In genomic region chr18:45974088-45974536, GRCh38 we compare ENCODE assay signal across 8 cellular contexts. TPM values are rescaled to one million over a fixed set of nuclear protein-coding genes. Genes with fewer than 3 reads are reported as not detected.
DNase-seq lines count a peak whose midpoint lies in the region; ATAC-seq and TF ChIP-seq lines count a peak whose summit lies in the region.

No MANE protein-coding gene starts in this region.

- intact Hi-C loops in activated CD4-positive, alpha-beta T cell treated with anti-CD3 and anti-CD28 coated beads for 36 hours (cut with DNase I, micrococcal nuclease), result loop anchor here (1.0 to 5.0 kb wide), 14 partner anchors 23 to 353 kb away; partner anchors contain the start of gene PSTPIP2 (in 1 of the 2)
- intact Hi-C loops in lower leg skin (cut with DNase I; ENCODE audit: low total_unique reads), result no loop called here

- POLR2A ChIA-PET in CD8-positive, alpha-beta memory T cell (lab: Charles Lee), result interaction anchor here (0.6 to 0.9 kb wide), 2 partner anchors 100 to 287 kb away, joined by 3 to 7 read pairs; no protein-coding TSS in a partner anchor
- POLR2A ChIA-PET in activated CD4-positive, alpha-beta T cell treated with anti-CD3 and anti-CD28 coated beads for 36 hours (lab: Charles Lee), result no interaction called here

- no peaks in the 10 kb centered on the region for H3K27me3 ChIP-seq in CD8-positive, alpha-beta memory T cell (ENCODE audit: insufficient read depth, low read length, poor library complexity, severe bottlenecking)

- H3K9me3 Mint-ChIP-seq in CD8-positive, alpha-beta memory T cell, result no peaks in the 10 kb centered on the region
- H3K9me3 Mint-ChIP-seq in activated CD4-positive, alpha-beta T cell treated with anti-CD3 and anti-CD28 coated beads for 36 hours (ENCODE audit: low read depth), result no peaks in the 10 kb centered on the region

- H3K27ac Mint-ChIP-seq in CD8-positive, alpha-beta memory T cell, result peak overlapping the region in 1 of 8 donors; percentile 32
- peak overlapping the region; percentile 89 for H3K27ac Mint-ChIP-seq in activated CD4-positive, alpha-beta T cell treated with anti-CD3 and anti-CD28 coated beads for 36 hours

- no peak overlapping the region for H3K27ac ChIP-seq in CD8-positive, alpha-beta memory T cell (ENCODE audit: low read depth, low read length)

- TF ChIP-seq CTCF in HFF-Myc (IDR thresholded peaks at IDR 0.05; ENCODE audit: low read depth, low read length, missing control alignments), result peak; percentile 72
- TF ChIP-seq CTCF in lower leg skin (IDR thresholded peaks at IDR 0.05), result peak in 1 of 3 donors; percentile 25

- peak; percentile 38 to 79 (median 54) for DNase-seq in CD8-positive, alpha-beta memory T cell
- peak; percentile 62 for DNase-seq in HFF-Myc (ENCODE audit: extremely low read depth, low read depth)
- peak; percentile 5 to 74 for DNase-seq in NCI-H524 (lab: John Stamatoyannopoulos, UW)
- DNase-seq in activated CD4-positive, alpha-beta T cell treated with anti-CD3 and anti-CD28 coated beads for 36 hours, result peak; percentile 83
- DNase-seq in dermis blood vessel endothelial cell, result peak; percentile 77
- DNase-seq in lower leg skin (ENCODE audit: low spot score in 2 of 2), result peak; percentile 51 to 88
- DNase-seq in stimulated activated CD8-positive, alpha-beta memory T cell treated with anti-CD3 and anti-CD28 coated beads, Interleukin-12 subunit alpha, Interleukin-12 subunit beta, amount 100 ng/mL, for 1 hour (ENCODE audit: low read depth), result peak; percentile 49

- no peaks in the 10 kb centered on the region for H3K9me3 ChIP-seq in CD8-positive, alpha-beta memory T cell (ENCODE audit: low read length)

- peaks cover 5 to 8% (median 7%) of the 10 kb centered on the region in 3 donors for H3K4me1 Mint-ChIP-seq in CD8-positive, alpha-beta memory T cell
- H3K4me1 Mint-ChIP-seq in activated CD4-positive, alpha-beta T cell treated with anti-CD3 and anti-CD28 coated beads for 36 hours, result peaks cover 11% of the 10 kb centered on the region

- H3K4me3 Mint-ChIP-seq in CD8-positive, alpha-beta memory T cell, result no peak overlapping the region
- H3K4me3 Mint-ChIP-seq in activated CD4-positive, alpha-beta T cell treated with anti-CD3 and anti-CD28 coated beads for 36 hours, result no peak overlapping the region

- peaks cover 0 to 3% of the 10 kb centered on the region in 2 donors for H3K27me3 Mint-ChIP-seq in CD8-positive, alpha-beta memory T cell
- no peaks in the 10 kb centered on the region for H3K27me3 Mint-ChIP-seq in activated CD4-positive, alpha-beta T cell treated with anti-CD3 and anti-CD28 coated beads for 36 hours

- TF ChIP-seq POLR2A in lower leg skin (IDR thresholded peaks at IDR 0.05), result no peak

- H3K36me3 ChIP-seq in CD8-positive, alpha-beta memory T cell (ENCODE audit: insufficient read depth, low read length), result no peaks in the 10 kb centered on the region

- peak; percentile 90 for ATAC-seq in activated CD4-positive, alpha-beta T cell treated with anti-CD3 and anti-CD28 coated beads for 36 hours
- no peak for ATAC-seq in GM21381 (IDR thresholded peaks at IDR 0.05; ENCODE audit: unreplicated experiment)

- H3K36me3 Mint-ChIP-seq in CD8-positive, alpha-beta memory T cell, result no peaks in the 10 kb centered on the region
- no peaks in the 10 kb centered on the region for H3K36me3 Mint-ChIP-seq in activated CD4-positive, alpha-beta T cell treated with anti-CD3 and anti-CD28 coated beads for 36 hours (ENCODE audit: low read depth)

- WGBS in lower leg skin, 2 donors, result 12 to 15% methylated on average over 5 of the region's 5 CpGs

- CTCF ChIA-PET in CD8-positive, alpha-beta memory T cell (lab: Charles Lee), result interaction anchor here (0.8 to 3.1 kb wide), 16 partner anchors 11 to 312 kb away, joined by 3 to 15 read pairs (median 3); no protein-coding TSS in a partner anchor
- CTCF ChIA-PET in activated CD4-positive, alpha-beta T cell treated with anti-CD3 and anti-CD28 coated beads for 36 hours (lab: Charles Lee), result interaction anchor here (0.7 to 4.0 kb wide), 11 partner anchors 11 to 320 kb away, joined by 3 to 15 read pairs (median 4); no protein-coding TSS in a partner anchor

- H3K4me1 ChIP-seq in CD8-positive, alpha-beta memory T cell (ENCODE audit: insufficient read depth, low read length), result peaks cover 3% of the 10 kb centered on the region

- no peak overlapping the region for H3K4me3 ChIP-seq in CD8-positive, alpha-beta memory T cell (ENCODE audit: low read length)
- H3K4me3 ChIP-seq in HFF-Myc (replicated peaks; ENCODE audit: low read depth, low read length), result no peak overlapping the region
- no peak overlapping the region for H3K4me3 ChIP-seq in lower leg skin (ENCODE audit: low read depth, poor library complexity, severe bottlenecking)

RNA-seq across cellular contexts. Expression of gene EPG5, which starts 7.0 kb away (rescaled TPM):
- total RNA-seq in CD8-positive, alpha-beta memory T cell, result 10 to 100 TPM; 17.7 to 18.1 TPM
- polyA plus RNA-seq in CD8-positive, alpha-beta memory T cell, result 4.0 TPM
- total RNA-seq in activated CD4-positive, alpha-beta T cell treated with anti-CD3 and anti-CD28 coated beads for 36 hours, result 10 to 100 TPM; 13.6 to 14.5 TPM
- total RNA-seq in dermis blood vessel endothelial cell, result 19.2 and 23.3 TPM in 2 replicates
- total RNA-seq in lower leg skin, result 10 to 100 TPM; 22.5 to 44.0 (median 39.8) TPM
